Comparison of ENCODE assay signal across 8 cellular contexts in the genomic region with DNA sequence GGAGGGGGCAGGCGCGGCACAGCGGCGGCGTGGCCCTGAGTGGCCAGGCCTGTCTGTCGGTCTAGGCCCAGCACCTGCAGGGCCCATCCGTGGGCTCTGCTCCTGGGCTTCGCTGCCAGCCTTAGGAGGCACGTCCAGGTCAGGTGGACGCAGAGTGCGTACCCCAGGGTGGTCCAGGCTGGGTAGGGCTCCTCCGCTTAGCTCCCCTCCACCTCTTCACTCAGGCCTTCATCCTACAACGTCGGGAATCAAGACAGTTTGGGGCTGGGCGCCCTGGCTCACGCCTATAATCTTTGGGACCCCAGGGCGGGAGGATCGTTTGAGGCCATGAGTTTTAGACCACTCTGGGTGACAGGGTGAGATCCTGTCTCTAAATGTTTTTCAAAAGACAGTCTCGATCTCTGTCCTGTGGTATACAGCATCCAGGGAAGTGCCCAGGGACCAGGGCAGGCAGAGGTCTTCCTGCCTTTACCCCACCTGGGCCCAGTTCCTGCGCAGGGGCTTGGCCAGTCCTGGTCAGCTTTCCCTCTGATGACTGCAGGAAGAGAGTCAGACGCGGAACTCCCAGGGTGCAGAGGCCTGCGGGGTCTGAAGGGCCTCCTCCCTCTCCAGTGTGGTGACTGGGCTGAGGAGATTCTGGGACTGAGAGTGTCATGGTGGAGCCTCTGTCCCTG. TPM values are rescaled to one million over a fixed set of nuclear protein-coding genes. Genes with fewer than 3 reads are reported as not detected.
DNase-seq lines count a peak whose midpoint lies in the region; ATAC-seq and TF ChIP-seq lines count a peak whose summit lies in the region.
"Not testable (repeated sequence)": the region's sequence is repeated elsewhere in the genome, so short reads cannot be mapped to it uniquely, and the experiment has no call there.

No MANE protein-coding gene starts in this region.

- H3K4me1 ChIP-seq in esophagus muscularis mucosa (peaks cover 24 to 40% (median 32%) of the 10 kb centered on the region in 4 donors), mesenchymal stem cell (ENCODE audit: control insufficient read depth, insufficient read depth, low read depth, low read length) (peaks cover 33% of the 10 kb centered on the region)
- not testable (repeated sequence) for H3K4me1 ChIP-seq in smooth muscle cell (ENCODE audit: low read depth)

- not testable (repeated sequence) for H2BK5ac ChIP-seq in mesenchymal stem cell (ENCODE audit: low read depth, low read length, poor library complexity, severe bottlenecking)

- not testable (repeated sequence) for DNase-seq in SK-N-MC (ENCODE audit: low read depth, low spot score); activated naive CD8-positive, alpha-beta T cell treated with anti-CD3 and anti-CD28 coated beads, Interleukin-2, amount 50 U/mL, for 24 hours; esophagus muscularis mucosa (ENCODE audit: extremely low spot score); smooth muscle cell (lab: John Stamatoyannopoulos, UW; ENCODE audit: unreplicated experiment)
- DNase-seq in mesenchymal stem cell: peak; percentile 23

- H2BK12ac ChIP-seq in mesenchymal stem cell (ENCODE audit: low read length in 2 of 2): not testable (repeated sequence)

- H3K14ac ChIP-seq in mesenchymal stem cell (ENCODE audit: low read length in 2 of 2): not testable (repeated sequence)

- H3K27me3 ChIP-seq in esophagus muscularis mucosa; mesenchymal stem cell (ENCODE audit: control insufficient read depth in 1 of 2, insufficient read depth in 1 of 2, low read length in 2 of 2); smooth muscle cell (ENCODE audit: low read depth): not testable (repeated sequence)

- not testable (repeated sequence) for H2BK120ac ChIP-seq in mesenchymal stem cell (ENCODE audit: low read depth, low read length)

- H3K79me2 ChIP-seq in smooth muscle cell (ENCODE audit: low read depth): peaks cover 49% of the 10 kb centered on the region

- H3K27me3 Mint-ChIP-seq in activated naive CD8-positive, alpha-beta T cell treated with anti-CD3 and anti-CD28 coated beads, Interleukin-2, amount 50 U/mL, for 24 hours: not testable (repeated sequence)

- not testable (repeated sequence) for H3K23ac ChIP-seq in mesenchymal stem cell (ENCODE audit: low read length in 2 of 2)

- peaks cover 13% of the 10 kb centered on the region for H3K79me1 ChIP-seq in mesenchymal stem cell (replicated peaks; ENCODE audit: low read length, poor library complexity, severe bottlenecking)

- peak overlapping the region; percentile 83 for H3K4me3 Mint-ChIP-seq in activated naive CD8-positive, alpha-beta T cell treated with anti-CD3 and anti-CD28 coated beads, Interleukin-2, amount 50 U/mL, for 24 hours

- H3K36me3 Mint-ChIP-seq in activated naive CD8-positive, alpha-beta T cell treated with anti-CD3 and anti-CD28 coated beads, Interleukin-2, amount 50 U/mL, for 24 hours (ENCODE audit: low read depth): peaks cover 10% of the 10 kb centered on the region

- peak; percentile 10 for ATAC-seq in GM19397 (IDR thresholded peaks at IDR 0.05; ENCODE audit: unreplicated experiment)
- peak; percentile 2 for ATAC-seq in HG03457 (IDR thresholded peaks at IDR 0.05; ENCODE audit: unreplicated experiment)
- ATAC-seq in activated naive CD8-positive, alpha-beta T cell treated with anti-CD3 and anti-CD28 coated beads, Interleukin-2, amount 50 U/mL, for 24 hours: not testable (repeated sequence)

- H3K9me3 ChIP-seq in SK-N-MC (ENCODE audit: low read depth, low read length); esophagus muscularis mucosa; mesenchymal stem cell (ENCODE audit: control insufficient read depth, low read length); smooth muscle cell (replicated peaks; ENCODE audit: low read depth): not testable (repeated sequence)

- not testable (repeated sequence) for TF ChIP-seq CTCF in C4-2B (conservative IDR thresholded peaks at IDR 0.05); esophagus muscularis mucosa (IDR thresholded peaks at IDR 0.05); smooth muscle cell (IDR thresholded peaks at IDR 0.05; ENCODE audit: borderline replicate concordance, insufficient read depth, poor library complexity, severe bottlenecking)

- H3K4me1 Mint-ChIP-seq in activated naive CD8-positive, alpha-beta T cell treated with anti-CD3 and anti-CD28 coated beads, Interleukin-2, amount 50 U/mL, for 24 hours: peaks cover 22% of the 10 kb centered on the region

- H3K18ac ChIP-seq in mesenchymal stem cell (ENCODE audit: low read depth in 1 of 2, low read length in 2 of 2): peak overlapping the region; percentile 28 to 43

- H2BK15ac ChIP-seq in mesenchymal stem cell (ENCODE audit: low read depth, poor library complexity, severe bottlenecking): not testable (repeated sequence)

- H4K20me1 ChIP-seq in smooth muscle cell (ENCODE audit: low read depth): peaks cover 14% of the 10 kb centered on the region

- peak overlapping the region; percentile 66 for H2AFZ ChIP-seq in mesenchymal stem cell (ENCODE audit: low read depth, low read length)
- H2AFZ ChIP-seq in smooth muscle cell (ENCODE audit: low read depth): not testable (repeated sequence)

- peak overlapping the region; percentile 88 for H3K27ac ChIP-seq in C4-2B
- H3K27ac ChIP-seq in SK-N-MC; smooth muscle cell (ENCODE audit: low read depth): not testable (repeated sequence)
- H3K27ac ChIP-seq in esophagus muscularis mucosa (replicated peaks in 1 of 4): peak overlapping the region; percentile 72 to 96 (median 94)
- H3K27ac ChIP-seq in mesenchymal stem cell (ENCODE audit: low read length, poor library complexity, severe bottlenecking): peak overlapping the region; percentile 46

- peak overlapping the region; percentile 84 for H3K27ac Mint-ChIP-seq in activated naive CD8-positive, alpha-beta T cell treated with anti-CD3 and anti-CD28 coated beads, Interleukin-2, amount 50 U/mL, for 24 hours

- intact Hi-C loops in esophagus muscularis mucosa (cut with DNase I): loop anchor here (2.0 kb wide), 1 partner anchor 150 kb away; no protein-coding TSS in a partner anchor

- peak overlapping the region; percentile 83 for H3K4me3 ChIP-seq in SK-N-MC
- H3K4me3 ChIP-seq in esophagus muscularis mucosa: peak overlapping the region; percentile 69 to 96 (median 90)
- peak overlapping the region; percentile 61 to 94 for H3K4me3 ChIP-seq in mesenchymal stem cell (ENCODE audit: insufficient read depth in 1 of 2, low read depth in 1 of 2, low read length in 2 of 2)
- peak overlapping the region; percentile 92 for H3K4me3 ChIP-seq in smooth muscle cell

- H3K9me3 Mint-ChIP-seq in activated naive CD8-positive, alpha-beta T cell treated with anti-CD3 and anti-CD28 coated beads, Interleukin-2, amount 50 U/mL, for 24 hours: not testable (repeated sequence)

- H3F3A ChIP-seq in smooth muscle cell (ENCODE audit: low read depth): not testable (repeated sequence)

- H3K4me2 ChIP-seq in mesenchymal stem cell (ENCODE audit: low read length, poor library complexity, severe bottlenecking): peak overlapping the region; percentile 86
- H3K4me2 ChIP-seq in smooth muscle cell: peak overlapping the region; percentile 90

- not testable (repeated sequence) for TF ChIP-seq EP300 in esophagus muscularis mucosa (IDR thresholded peaks at IDR 0.05)

- H3K9ac ChIP-seq in SK-N-MC (ENCODE audit: insufficient read length): peak overlapping the region; percentile 89
- H3K9ac ChIP-seq in mesenchymal stem cell (ENCODE audit: low read length): peak overlapping the region; percentile 87
- not testable (repeated sequence) for H3K9ac ChIP-seq in smooth muscle cell (ENCODE audit: low read depth)

- not testable (repeated sequence) for TF ChIP-seq POLR2A in esophagus muscularis mucosa (IDR thresholded peaks at IDR 0.05; ENCODE audit: low read depth)

- not testable (repeated sequence) for H3K36me3 ChIP-seq in SK-N-MC (ENCODE audit: insufficient read depth, low read length); smooth muscle cell (ENCODE audit: low read depth)
- H3K36me3 ChIP-seq in esophagus muscularis mucosa (peaks cover 0 to 15% (median 4%) of the 10 kb centered on the region in 4 donors), mesenchymal stem cell (ENCODE audit: control insufficient read depth in 1 of 2, insufficient read depth in 2 of 2, low read depth in 1 of 2, low read length in 2 of 2) (peaks cover 0 to 16% of the 10 kb centered on the region in 2 experiments)

- H4K8ac ChIP-seq in mesenchymal stem cell (ENCODE audit: low read length): peak overlapping the region; percentile 92

- WGBS in esophagus muscularis mucosa: 26% methylated on average over 9 of the region's 23 CpGs
- 43% methylated on average over 14 of the region's 23 CpGs for WGBS in mesenchymal stem cell
- WGBS in smooth muscle cell (ENCODE audit: low lambda C conversion rate): 29% methylated on average over 17 of the region's 23 CpGs

- peak overlapping the region; percentile 24 to 46 for H3K4ac ChIP-seq in mesenchymal stem cell (ENCODE audit: low read depth in 1 of 2, low read length in 2 of 2)

- H2AK5ac ChIP-seq in mesenchymal stem cell (ENCODE audit: low read length, severe bottlenecking): not testable (repeated sequence)

- peak overlapping the region; percentile 91 for H4K91ac ChIP-seq in mesenchymal stem cell (ENCODE audit: low read length)

RNA-seq across cellular contexts. Expression of gene MZT2B, which starts 0.9 kb away (rescaled TPM):
- total RNA-seq in esophagus muscularis mucosa (100 to 1,000 TPM; 145 to 282 (median 196) TPM), smooth muscle cell (134 and 147 TPM in 2 replicates)
- polyA plus RNA-seq in mesenchymal stem cell (2013, experiment 1 of 2): 309 TPM
- polyA plus RNA-seq in mesenchymal stem cell (2013, experiment 2 of 2): 301 TPM
- polyA plus RNA-seq in smooth muscle cell: 397 and 412 TPM in 2 replicates

RNA-seq across cellular contexts. Expression of gene SMPD4, which starts 1.6 kb away (rescaled TPM):
- total RNA-seq in esophagus muscularis mucosa (10 to 100 TPM; 27.3 to 46.3 (median 36.9) TPM), smooth muscle cell (23.5 and 29.8 TPM in 2 replicates)
- polyA plus RNA-seq in mesenchymal stem cell (2013, experiment 1 of 2): 28.8 TPM
- polyA plus RNA-seq in mesenchymal stem cell (2013, experiment 2 of 2): 28.3 TPM
- polyA plus RNA-seq in smooth muscle cell: 43.2 and 53.6 TPM in 2 replicates

RNA-seq across cellular contexts. Expression of gene TUBA3E, which starts 15.3 kb away (rescaled TPM):
- total RNA-seq in esophagus muscularis mucosa (not detected), smooth muscle cell (not detected in 2 replicates)
- polyA plus RNA-seq in mesenchymal stem cell (2013, experiment 1 of 2): not detected
- not detected for polyA plus RNA-seq in mesenchymal stem cell (2013, experiment 2 of 2)
- 0.15 TPM in 1 of 2 replicates, not detected in the other for polyA plus RNA-seq in smooth muscle cell

RNA-seq across cellular contexts. Expression of gene CCDC74B, which starts 38.1 kb away (rescaled TPM):
- total RNA-seq in esophagus muscularis mucosa: 1 to 10 TPM; 2.8 to 5.0 (median 4.2) TPM
- polyA plus RNA-seq in mesenchymal stem cell (2013, experiment 1 of 2): 1.3 TPM
- 1.7 TPM for polyA plus RNA-seq in mesenchymal stem cell (2013, experiment 2 of 2)
- total RNA-seq in smooth muscle cell: 7.7 and 16.0 TPM in 2 replicates
- polyA plus RNA-seq in smooth muscle cell: 13.7 and 14.5 TPM in 2 replicates

RNA-seq across cellular contexts. Expression of gene POTEF, which starts 53.9 kb away (rescaled TPM):
- total RNA-seq in esophagus muscularis mucosa: not detected
- 0.11 TPM for polyA plus RNA-seq in mesenchymal stem cell (2013, experiment 1 of 2)
- polyA plus RNA-seq in mesenchymal stem cell (2013, experiment 2 of 2): 0.10 TPM
- total RNA-seq in smooth muscle cell: 9.7 and 13.1 TPM in 2 replicates
- 2.8 and 7.3 TPM in 2 replicates for polyA plus RNA-seq in smooth muscle cell
